In genomic region chr3:32890420-32891276, GRCh38 we compare ENCODE assay signal across 17 cellular contexts.
DNase-seq lines count a peak whose midpoint lies in the region; ATAC-seq and TF ChIP-seq lines count a peak whose summit lies in the region.
"Had no signal": no experiment of that assay in that cellular context is flagged by ENCODE, and none has a peak within 500 bp of the region (broad histone marks: within the 10 kb centered on the region; RNA-seq: fewer than 3 reads in every experiment).

No MANE protein-coding gene starts in this region.

- ATAC-seq in IMR-90 (ENCODE audit: low read depth) (no peak), HG03342 (IDR thresholded peaks at IDR 0.05; ENCODE audit: unreplicated experiment) (no peak)
- ATAC-seq: GM12878 had no signal

- H3K14ac ChIP-seq in IMR-90 (replicated peaks; ENCODE audit: low read depth, low read length), result no peak overlapping the region

- no peak overlapping the region for H3K56ac ChIP-seq in IMR-90 (ENCODE audit: extremely low read depth, insufficient read depth, low read length)

- BruUV-seq in IMR-90 (replicated peaks; lab: Mats Ljungman, UMichigan), result no TSS peak

- TF ChIP-seq CTCF in IMR-90 (conservative IDR thresholded peaks at IDR 0.05; ENCODE audit: low read depth, low read length) (no peak), endodermal cell (conservative IDR thresholded peaks at IDR 0.05) (no peak), nephron progenitor cell (IDR thresholded peaks at IDR 0.05) (no peak), GM13977 (IDR thresholded peaks at IDR 0.05; ENCODE audit: extremely low read depth, insufficient read depth, missing control alignments) (no peak)

- H3K27ac ChIP-seq in IMR-90 (ENCODE audit: insufficient read depth, low read length), result no peak overlapping the region
- H3K27ac ChIP-seq in endodermal cell (ENCODE audit: low read depth, low read length), result no peak overlapping the region
- H3K27ac ChIP-seq: 22Rv1, BLaER1, GM23248 had no signal

- WGBS in IMR-90 (ENCODE audit: extremely low coverage in 2 of 2, insufficient read length in 1 of 2), 2 experiments, result 93% methylated on average over 26 of the region's 42 CpGs; no CpG with 5 or more reads in 1 of the 2 experiments
- 96 to 97% methylated on average over 24 to 42 of the region's 42 CpGs for WGBS in endodermal cell (ENCODE audit: insufficient coverage in 1 of 2, insufficient read length in 1 of 2), 2 experiments

- H3K9me3 ChIP-seq in IMR-90 (ENCODE audit: control insufficient read depth, insufficient read depth, low read length) (no peaks in the 10 kb centered on the region), endodermal cell (ENCODE audit: control insufficient read depth, low read length) (no peaks in the 10 kb centered on the region)
- H3K9me3 ChIP-seq: BLaER1, HAP-1 had no signal

- peaks cover 33% of the 10 kb centered on the region for H3K27me3 ChIP-seq in IMR-90 (ENCODE audit: control insufficient read depth, insufficient read depth, low read length)
- no peaks in the 10 kb centered on the region for H3K27me3 ChIP-seq in endodermal cell (ENCODE audit: control insufficient read depth, insufficient read depth, low read length, poor library complexity, severe bottlenecking)
- H3K27me3 ChIP-seq: BLaER1 had no signal

- no peak overlapping the region for H3K4ac ChIP-seq in IMR-90 (ENCODE audit: low read depth, low read length)

- peaks cover 11% of the 10 kb centered on the region for H3K4me1 Mint-ChIP-seq in endodermal cell
- peaks cover 61% of the 10 kb centered on the region for H3K4me1 Mint-ChIP-seq in nephron progenitor cell

- peak overlapping the region; percentile 30 for H2AFZ ChIP-seq in IMR-90 (replicated peaks; ENCODE audit: low read length, poor library complexity)
- H2AFZ ChIP-seq: GM23248 had no signal

- CTCF ChIA-PET in IMR-90 (lab: Yijun Ruan, JAX), result no interaction called here

- H2BK20ac ChIP-seq in IMR-90 (ENCODE audit: low read depth, low read length), result no peak overlapping the region

- no peak overlapping the region for H3K4me3 ChIP-seq in IMR-90 (ENCODE audit: insufficient read depth, low read depth, low read length)
- H3K4me3 ChIP-seq in endodermal cell (ENCODE audit: low read length), result no peak overlapping the region
- H3K4me3 ChIP-seq: BLaER1, GM12878, GM23248, HAP-1 had no signal

- H2BK15ac ChIP-seq in IMR-90 (ENCODE audit: low read depth, low read length), result no peak overlapping the region

- H3K9ac ChIP-seq in IMR-90 (ENCODE audit: low read depth, low read length) (no peak overlapping the region), endodermal cell (ENCODE audit: extremely low read depth, low read length, poor library complexity, severe bottlenecking) (no peak overlapping the region)
- H3K9ac ChIP-seq: BLaER1, GM23248 had no signal

- H3K27ac Mint-ChIP-seq in endodermal cell (peak overlapping the region; percentile 23), nephron progenitor cell (peak overlapping the region; percentile 54)
- H3K27ac Mint-ChIP-seq: IgD-negative memory B cell had no signal

- intact Hi-C loops in IMR-90 (cut with micrococcal nuclease), result no loop called here

- H3K36me3 Mint-ChIP-seq in endodermal cell (ENCODE audit: low read depth), result peaks cover 91% of the 10 kb centered on the region
- peaks cover 76% of the 10 kb centered on the region for H3K36me3 Mint-ChIP-seq in nephron progenitor cell (ENCODE audit: low read depth)

- no peaks in the 10 kb centered on the region for H4K20me1 ChIP-seq in IMR-90 (ENCODE audit: insufficient read depth, low read length)
- H4K20me1 ChIP-seq: BLaER1 had no signal

- no peaks in the 10 kb centered on the region for H3K36me3 ChIP-seq in IMR-90 (ENCODE audit: control insufficient read depth, insufficient read depth, low read length)
- peaks cover 84% of the 10 kb centered on the region for H3K36me3 ChIP-seq in endodermal cell (ENCODE audit: control insufficient read depth, insufficient read depth, low read length)

- dilution Hi-C loops in IMR-90 (cut with HindIII; ENCODE audit: low sequenced_read_pairs, unreplicated experiment), result no loop called here

- in situ Hi-C loops in IMR-90 (cut with MboI; ENCODE audit: low sequenced_read_pairs) (no loop called here), GM13977 (cut with MboI; ENCODE audit: low pct_unique_long_range_greater_than_20kb, low sequenced_read_pairs, unreplicated experiment) (no loop called here)

- H3K4me1 ChIP-seq in IMR-90 (ENCODE audit: control insufficient read depth, insufficient read depth, low read length) (no peaks in the 10 kb centered on the region), endodermal cell (ENCODE audit: control insufficient read depth, insufficient read depth, low read length) (no peaks in the 10 kb centered on the region)
- H3K4me1 ChIP-seq: BLaER1, HAP-1 had no signal

- DNase-seq in AG08396 (ENCODE audit: low spot score), result peak; percentile 1
- DNase-seq in IMR-90, result no peak
- DNase-seq in endodermal cell, result no peak
- DNase-seq in nephron progenitor cell, result no peak
- no peak for DNase-seq in inferior parietal cortex (ENCODE audit: extremely low spot score)
- DNase-seq in GM13977 (ENCODE audit: low spot score), result no peak
- no peak for DNase-seq in NCI-H524 (lab: John Stamatoyannopoulos, UW)
- DNase-seq: AML-193, Calu3, DMS 273 treated with DMSO at 0.1 percent for 48 hours, GM23248 had no signal

- H2AK9ac ChIP-seq in IMR-90 (replicated peaks; ENCODE audit: low read depth, low read length, poor library complexity), result no peak overlapping the region

- H3K9me1 ChIP-seq in IMR-90 (ENCODE audit: insufficient read depth, low read length), result no peaks in the 10 kb centered on the region

- H3K27me3 Mint-ChIP-seq in endodermal cell (ENCODE audit: insufficient read depth) (no peaks in the 10 kb centered on the region), nephron progenitor cell (ENCODE audit: low read depth, poor library complexity) (no peaks in the 10 kb centered on the region)
- H3K27me3 Mint-ChIP-seq: IgD-negative memory B cell had no signal

- no peak for TF ChIP-seq POLR2A in IMR-90 (IDR thresholded peaks at IDR 0.05; ENCODE audit: low read depth, low read length)

- POLR2A ChIA-PET in IMR-90 (lab: Charles Lee; ENCODE audit: unreplicated experiment), result no interaction called here

- TF ChIP-seq RAD21 in IMR-90 (IDR thresholded peaks at IDR 0.05; ENCODE audit: low read length), result no peak

- no peak overlapping the region for H3K4me3 Mint-ChIP-seq in endodermal cell
- H3K4me3 Mint-ChIP-seq in nephron progenitor cell, result no peak overlapping the region
- H3K4me3 Mint-ChIP-seq: IgD-negative memory B cell had no signal

- H3K18ac ChIP-seq in IMR-90 (ENCODE audit: low read depth, low read length), result no peak overlapping the region

- no peak overlapping the region for H4K5ac ChIP-seq in IMR-90 (ENCODE audit: low read depth, low read length)

- no peak overlapping the region for H4K91ac ChIP-seq in IMR-90 (ENCODE audit: insufficient read depth, low read depth, low read length)

- H2BK120ac ChIP-seq in IMR-90 (ENCODE audit: low read depth, low read length), result no peak overlapping the region

- no peak overlapping the region for H3K23ac ChIP-seq in IMR-90 (ENCODE audit: low read depth, low read length)

- H2AK5ac ChIP-seq in IMR-90 (ENCODE audit: low read depth, low read length), result no peak overlapping the region

- no peak overlapping the region for H2BK5ac ChIP-seq in IMR-90 (ENCODE audit: low read depth, low read length, poor library complexity, severe bottlenecking)

- no peak overlapping the region for H4K8ac ChIP-seq in IMR-90 (ENCODE audit: low read depth in 2 of 2, low read length in 2 of 2)

- no peak overlapping the region for H3K4me2 ChIP-seq in IMR-90 (ENCODE audit: low read depth, low read length)
- H3K4me2 ChIP-seq: BLaER1 had no signal

- H3K79me1 ChIP-seq in IMR-90 (ENCODE audit: low read depth in 1 of 2, low read length in 2 of 2), result no peaks in the 10 kb centered on the region

- H3K9me3 Mint-ChIP-seq in endodermal cell, result no peaks in the 10 kb centered on the region
- H3K9me3 Mint-ChIP-seq in nephron progenitor cell, result no peaks in the 10 kb centered on the region

TF ChIP-seq in IMR-90, 13 proteins besides CTCF, POLR2A, EP300 and RAD21:
- TF ChIP-seq CHD1 (IDR thresholded peaks at IDR 0.05; ENCODE audit: low read depth, low read length), result no peak
- no peak for TF ChIP-seq RCOR1 (IDR thresholded peaks at IDR 0.05; ENCODE audit: insufficient replicate concordance, low read length)
- TF ChIP-seq MAZ (IDR thresholded peaks at IDR 0.05; ENCODE audit: borderline replicate concordance, low read depth, low read length), result no peak
- TF ChIP-seq NFE2L2 (IDR thresholded peaks at IDR 0.05; ENCODE audit: low read depth, low read length), result no peak
TF ChIP-seq in IMR-90: peak in this region for 0.
